12 cellular contexts compared by ENCODE assay signal in genomic region chr2:5673148-5673860, GRCh38. TPM values are rescaled to one million over a fixed set of nuclear protein-coding genes. Genes with fewer than 3 reads are reported as not detected.
DNase-seq lines count a peak whose midpoint lies in the region; ATAC-seq and TF ChIP-seq lines count a peak whose summit lies in the region.
"Had no signal": no experiment of that assay in that cellular context is flagged by ENCODE, and none has a peak within 500 bp of the region (broad histone marks: within the 10 kb centered on the region; RNA-seq: fewer than 3 reads in every experiment).

No MANE protein-coding gene starts in this region.

- H3K27ac Mint-ChIP-seq in progenitor cell of endocrine pancreas, result peak overlapping the region; percentile 74
- H3K27ac Mint-ChIP-seq in activated T-cell treated with anti-CD3 and anti-CD28 coated beads, Interleukin-2, amount 50 U/mL, for 72 hours, result no peak overlapping the region
- H3K27ac Mint-ChIP-seq: activated CD8-positive, alpha-beta T cell treated with anti-CD3 and anti-CD28 coated beads, Interleukin-2, amount 10 ng/mL, durations not matched to agents 7 days and 5 days; activated naive CD8-positive, alpha-beta T cell had no signal

- DNase-seq in DMS 273 (lab: John Stamatoyannopoulos, UW; ENCODE audit: unreplicated experiment) (peak; percentile 23), DMS 273 treated with DMSO at 0.1 percent for 48 hours (lab: John Stamatoyannopoulos, UW) (no peak), NCI-H345 (lab: John Stamatoyannopoulos, UW) (peak; percentile 65), left cardiac atrium (no peak), progenitor cell of endocrine pancreas (ENCODE audit: low spot score, unreplicated experiment) (peak; percentile 39), H4 (ENCODE audit: low spot score) (no peak)
- DNase-seq in activated T-cell treated with anti-CD3 and anti-CD28 coated beads, Interleukin-2, amount 50 U/mL, for 72 hours, result no peak
- DNase-seq: activated CD8-positive, alpha-beta T cell treated with anti-CD3 and anti-CD28 coated beads, Interleukin-2, amount 10 ng/mL, durations not matched to agents 7 days and 5 days; GDM1; NCI-H187 had no signal

- intact Hi-C loops in left cardiac atrium (cut with DNase I), result no loop called here

- no peaks in the 10 kb centered on the region for H3K9me3 Mint-ChIP-seq in progenitor cell of endocrine pancreas (ENCODE audit: low read depth)
- no peaks in the 10 kb centered on the region for H3K9me3 Mint-ChIP-seq in activated T-cell treated with anti-CD3 and anti-CD28 coated beads, Interleukin-2, amount 50 U/mL, for 72 hours

- peak overlapping the region; percentile 71 for H3K4me3 Mint-ChIP-seq in progenitor cell of endocrine pancreas (ENCODE audit: low read depth)
- no peak overlapping the region for H3K4me3 Mint-ChIP-seq in activated T-cell treated with anti-CD3 and anti-CD28 coated beads, Interleukin-2, amount 50 U/mL, for 72 hours
- H3K4me3 Mint-ChIP-seq: activated CD8-positive, alpha-beta T cell treated with anti-CD3 and anti-CD28 coated beads, Interleukin-2, amount 10 ng/mL, durations not matched to agents 7 days and 5 days; activated naive CD8-positive, alpha-beta T cell had no signal

- ATAC-seq in left cardiac atrium (peak; percentile 15 to 22), GM19463 (IDR thresholded peaks at IDR 0.05; ENCODE audit: unreplicated experiment) (no peak)
- ATAC-seq in activated T-cell treated with anti-CD3 and anti-CD28 coated beads, Interleukin-2, amount 50 U/mL, for 72 hours (replicated peaks in 1 of 2), result no peak
- ATAC-seq: activated CD8-positive, alpha-beta T cell treated with anti-CD3 and anti-CD28 coated beads, Interleukin-2, amount 10 ng/mL, durations not matched to agents 7 days and 5 days had no signal

- peaks cover 9% of the 10 kb centered on the region for H3K4me1 Mint-ChIP-seq in progenitor cell of endocrine pancreas (ENCODE audit: low read depth)
- no peaks in the 10 kb centered on the region for H3K4me1 Mint-ChIP-seq in activated T-cell treated with anti-CD3 and anti-CD28 coated beads, Interleukin-2, amount 50 U/mL, for 72 hours (ENCODE audit: low read depth)

- peaks cover 25% of the 10 kb centered on the region for H3K27me3 Mint-ChIP-seq in progenitor cell of endocrine pancreas
- H3K27me3 Mint-ChIP-seq in activated T-cell treated with anti-CD3 and anti-CD28 coated beads, Interleukin-2, amount 50 U/mL, for 72 hours (ENCODE audit: low read depth), result peaks cover 18% of the 10 kb centered on the region

- H3K36me3 Mint-ChIP-seq in progenitor cell of endocrine pancreas (ENCODE audit: insufficient read depth), result no peaks in the 10 kb centered on the region
- peaks cover 0 to 4% of the 10 kb centered on the region in 2 donors for H3K36me3 Mint-ChIP-seq in activated T-cell treated with anti-CD3 and anti-CD28 coated beads, Interleukin-2, amount 50 U/mL, for 72 hours (ENCODE audit: insufficient read depth in 2 of 2)
- H3K36me3 Mint-ChIP-seq: activated naive CD8-positive, alpha-beta T cell had no signal

- TF ChIP-seq CTCF in progenitor cell of endocrine pancreas (IDR thresholded peaks at IDR 0.05; ENCODE audit: unreplicated experiment), result peak; percentile 29

RNA-seq across cellular contexts. Expression of gene SOX11, which starts 18.9 kb away (rescaled TPM):
- under 1 TPM; 0.21 to 0.42 TPM for total RNA-seq in left cardiac atrium
- 146 and 154 TPM in 2 replicates for total RNA-seq in progenitor cell of endocrine pancreas
- total RNA-seq in H4 (2014; rRNA removed; shearing (Covaris generic)), result 0.86 and 1.8 TPM in 2 replicates
- total RNA-seq in activated T-cell treated with anti-CD3 and anti-CD28 coated beads, Interleukin-2, amount 50 U/mL, for 72 hours, result not detected
- total RNA-seq: activated CD8-positive, alpha-beta T cell treated with anti-CD3 and anti-CD28 coated beads, Interleukin-2, amount 10 ng/mL, durations not matched to agents 7 days and 5 days had no signal

Comparison
In these comparisons a context has a peak if more than half of its experiments do, and no peak if none do; other contexts are left out.
1. DNase-seq: peak in DMS 273 (single experiment), NCI-H345 (single experiment) and progenitor cell of endocrine pancreas (single experiment); none in DMS 273 treated with DMSO at 0.1 percent for 48 hours (single experiment), left cardiac atrium (single experiment), H4 (single experiment) and activated T-cell treated with anti-CD3 and anti-CD28 coated beads, Interleukin-2, amount 50 U/mL, for 72 hours (0 of 2).
2. ATAC-seq: peak in left cardiac atrium (2 of 2); none in GM19463 (single experiment) and activated T-cell treated with anti-CD3 and anti-CD28 coated beads, Interleukin-2, amount 50 U/mL, for 72 hours (0 of 2).
3. RNA of gene SOX11, which starts 18.9 kb away (total RNA-seq): 146 to 154 TPM in progenitor cell of endocrine pancreas; 0.86 to 1.8 TPM in H4, 0.21 to 0.42 TPM in left cardiac atrium and not detected in activated T-cell treated with anti-CD3 and anti-CD28 coated beads, Interleukin-2, amount 50 U/mL, for 72 hours; every median in the first group is over 10 times any median in the second.